8 cellular contexts compared by ENCODE assay signal in genomic region chr1:226697151-226697575, GRCh38. TPM values are rescaled to one million over a fixed set of nuclear protein-coding genes. Genes with fewer than 3 reads are reported as not detected.
DNase-seq lines count a peak whose midpoint lies in the region; ATAC-seq and TF ChIP-seq lines count a peak whose summit lies in the region.

No MANE protein-coding gene starts in this region.

- H3K27ac ChIP-seq in angular gyrus (ENCODE audit: low read depth, low read length) (peak overlapping the region; percentile 31), ascending aorta (no peak overlapping the region)

- H3K4me1 Mint-ChIP-seq in naive thymus-derived CD8-positive, alpha-beta T cell, result peaks cover 53 to 98% (median 95%) of the 10 kb centered on the region in 4 donors

- H3K36me3 ChIP-seq in ascending aorta, result no peaks in the 10 kb centered on the region

- intact Hi-C loops in ascending aorta (cut with DNase I), result no loop called here

- peak overlapping the region; percentile 34 to 85 (median 77) for H3K4me3 Mint-ChIP-seq in naive thymus-derived CD8-positive, alpha-beta T cell

- peaks cover 0 to 15% of the 10 kb centered on the region in 2 donors for H3K4me1 ChIP-seq in ascending aorta

- H3K27me3 ChIP-seq in ascending aorta, result no peaks in the 10 kb centered on the region

- peak overlapping the region; percentile 98 to 100 (median 99) for H3K27ac Mint-ChIP-seq in naive thymus-derived CD8-positive, alpha-beta T cell

- H3K36me3 Mint-ChIP-seq in naive thymus-derived CD8-positive, alpha-beta T cell, result peaks cover 0 to 80% (median 20%) of the 10 kb centered on the region in 3 donors

- POLR2A ChIA-PET in naive thymus-derived CD8-positive, alpha-beta T cell (lab: Charles Lee), result interaction anchor here (1.1 to 12.6 kb wide), 4 partner anchors 13 to 39 kb away, joined by 4 to 156 read pairs (median 8); no protein-coding TSS in a partner anchor

- DNase-seq in naive thymus-derived CD8-positive, alpha-beta T cell, result peak in 3 of 10 donors; percentile 48 to 76 (median 72)
- DNase-seq in stimulated activated CD8-positive, alpha-beta memory T cell treated with anti-CD3 and anti-CD28 coated beads, Interleukin-4, amount 100 ng/mL, for 48 hours, result no peak
- DNase-seq in NCI-H2227 treated with DMSO at 0.1 percent for 48 hours (lab: John Stamatoyannopoulos, UW) (no peak), ascending aorta (ENCODE audit: low spot score in 2 of 2) (no peak)
- DNase-seq in stimulated activated CD4-positive, alpha-beta T cell treated with anti-CD3 and anti-CD28 coated beads, Interleukin-12 subunit alpha, Interleukin-12 subunit beta, amount 100 ng/mL, for 4 hours, result no peak

- ATAC-seq in GM18520 (IDR thresholded peaks at IDR 0.05; ENCODE audit: unreplicated experiment) (peak; percentile 61), HG02938 (IDR thresholded peaks at IDR 0.05; ENCODE audit: unreplicated experiment) (peak; percentile 63)
- ATAC-seq in naive thymus-derived CD8-positive, alpha-beta T cell, result peak; percentile 72 to 86

- no peaks in the 10 kb centered on the region for H3K9me3 ChIP-seq in ascending aorta

- H3K9me3 Mint-ChIP-seq in naive thymus-derived CD8-positive, alpha-beta T cell, result no peaks in the 10 kb centered on the region

- H3K4me3 ChIP-seq in ascending aorta, result no peak overlapping the region

- no peak for TF ChIP-seq CTCF in ascending aorta (IDR thresholded peaks at IDR 0.05)

- H3K27me3 Mint-ChIP-seq in naive thymus-derived CD8-positive, alpha-beta T cell, result no peaks in the 10 kb centered on the region

RNA-seq across cellular contexts. Expression of gene ITPKB, which starts 41.9 kb away (rescaled TPM):
- total RNA-seq in naive thymus-derived CD8-positive, alpha-beta T cell, result 100 to 1,000 TPM; 177 to 185 TPM
- polyA plus RNA-seq in naive thymus-derived CD8-positive, alpha-beta T cell, result 10 to 100 TPM; 72.3 to 74.3 (median 73.0) TPM
- total RNA-seq in ascending aorta, result 27.5 TPM
